In the genomic region with DNA sequence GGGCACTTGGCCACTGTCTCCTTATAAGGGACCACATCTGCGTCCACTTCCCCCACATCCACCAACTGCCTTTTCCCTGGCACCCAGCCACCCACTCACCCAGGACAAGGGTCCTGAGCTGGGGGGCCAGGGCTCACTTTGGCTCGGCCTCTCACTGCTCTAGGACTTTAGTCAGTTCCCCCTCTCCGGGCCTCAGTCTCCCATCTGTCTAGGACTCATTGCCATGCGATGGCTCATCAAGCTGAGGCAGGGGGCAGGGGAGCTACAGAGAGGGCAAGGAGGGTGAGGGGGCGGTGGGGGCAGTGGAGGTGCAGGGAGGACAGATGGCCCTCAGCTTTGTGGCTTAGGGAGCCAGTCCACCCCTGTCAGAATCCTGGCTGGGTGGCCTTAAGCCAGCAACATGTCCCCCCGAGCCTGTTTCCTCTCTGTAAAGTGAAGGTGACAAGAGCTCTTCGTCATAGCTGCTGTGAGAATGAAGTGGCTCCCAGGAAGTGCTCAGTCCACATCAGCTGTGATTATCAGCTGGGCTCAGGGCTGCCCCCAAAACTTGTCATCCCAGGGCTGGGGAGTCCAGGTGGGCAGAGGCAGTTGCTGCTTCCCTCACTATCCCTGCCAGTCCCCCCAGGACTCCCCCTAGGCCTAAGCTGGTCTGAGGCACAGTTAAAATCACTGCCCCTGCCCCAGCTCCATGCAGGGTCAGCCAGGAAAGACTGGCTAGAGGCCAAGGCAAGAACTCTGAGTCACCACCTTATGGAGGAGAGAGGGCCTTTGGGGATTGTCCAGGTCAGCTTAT, we compare ENCODE assay signal across 9 cellular contexts. TPM values are rescaled to one million over a fixed set of nuclear protein-coding genes. Genes with fewer than 3 reads are reported as not detected.
A peak's percentile ranks its signal among the peaks of the same experiment; 100 is the strongest.
DNase-seq lines count a peak whose midpoint lies in the region; ATAC-seq and TF ChIP-seq lines count a peak whose summit lies in the region.
"Had no signal": no experiment of that assay in that cellular context is flagged by ENCODE, and none has a peak within 500 bp of the region (broad histone marks: within the 10 kb centered on the region; RNA-seq: fewer than 3 reads in every experiment).

No MANE protein-coding gene starts in this region.

- H3K27me3 ChIP-seq in mammary epithelial cell (ENCODE audit: insufficient read depth, low read length): no peaks in the 10 kb centered on the region

- peaks cover 12% of the 10 kb centered on the region for H3K79me2 ChIP-seq in mammary epithelial cell (ENCODE audit: insufficient read depth, low read length)

- H3K36me3 ChIP-seq in mammary epithelial cell (ENCODE audit: insufficient read depth, low read length): peaks cover 9% of the 10 kb centered on the region
- H3K36me3 ChIP-seq: gastroesophageal sphincter had no signal

- no peak overlapping the region for H3K27ac Mint-ChIP-seq in nephron progenitor cell

- DNase-seq in EH (ENCODE audit: low read depth) (peak; percentile 89), NCI-H460 (ENCODE audit: extremely low read depth, low read depth) (peak; percentile 14), mammary epithelial cell (peak; percentile 67), non-pigmented ciliary epithelial cell (ENCODE audit: low read depth) (peak; percentile 24), nephron progenitor cell (no peak), GDM1 (lab: John Stamatoyannopoulos, UW) (no peak)

- no peaks in the 10 kb centered on the region for H3K9me3 ChIP-seq in mammary epithelial cell (replicated peaks; ENCODE audit: insufficient read depth, low read length)
- H3K9me3 ChIP-seq: gastroesophageal sphincter had no signal

- 57% methylated on average over 5 of the region's 7 CpGs for WGBS in mammary epithelial cell (ENCODE audit: low coverage, missing lambda C conversion rate)

- peaks cover 36% of the 10 kb centered on the region for H3K4me1 ChIP-seq in mammary epithelial cell (ENCODE audit: insufficient read depth, low read length)

- no TSS peak for BruUV-seq in mammary epithelial cell (replicated peaks; lab: Mats Ljungman, UMichigan)

- no peak for TF ChIP-seq CTCF in mammary epithelial cell (conservative IDR thresholded peaks at IDR 0.05 in 1 of 2, IDR thresholded peaks at IDR 0.05 in 1 of 2; ENCODE audit: extremely low read depth in 1 of 2, insufficient read depth in 1 of 2, low read depth in 1 of 2, low read length in 2 of 2)
- TF ChIP-seq CTCF in nephron progenitor cell (IDR thresholded peaks at IDR 0.05): no peak

- no peak overlapping the region for H3K4me3 ChIP-seq in mammary epithelial cell (replicated peaks in 1 of 3; ENCODE audit: insufficient read depth in 1 of 3, low read depth in 2 of 3, low read length in 3 of 3)
- H3K4me3 ChIP-seq: gastroesophageal sphincter had no signal

- dilution Hi-C loops in mammary epithelial cell (cut with HindIII; ENCODE audit: low sequenced_read_pairs): no loop called here

- no peak overlapping the region for H3K4me3 Mint-ChIP-seq in nephron progenitor cell

- in situ Hi-C loops in mammary epithelial cell (cut with MboI; ENCODE audit: low sequenced_read_pairs in 2 of 2): no loop called here

- peak overlapping the region; percentile 3 for H3K9ac ChIP-seq in mammary epithelial cell (ENCODE audit: insufficient read depth, low read length)

- ATAC-seq in GM18909 (IDR thresholded peaks at IDR 0.05; ENCODE audit: poor library complexity, unreplicated experiment) (no peak), HG03469 (IDR thresholded peaks at IDR 0.05; ENCODE audit: unreplicated experiment) (no peak)
- ATAC-seq: gastroesophageal sphincter had no signal

- H3K9me3 Mint-ChIP-seq in nephron progenitor cell: peaks cover 3% of the 10 kb centered on the region

- peaks cover 23% of the 10 kb centered on the region for H3K4me1 Mint-ChIP-seq in nephron progenitor cell

- H4K20me1 ChIP-seq in mammary epithelial cell (ENCODE audit: insufficient read depth, low read length): no peaks in the 10 kb centered on the region

- CTCF ChIA-PET in mammary epithelial cell (lab: Charles Lee; ENCODE audit: low non-redundant PET): interaction anchor here (1.2 kb wide), 1 partner anchor 30 kb away, joined by 10 read pairs; no protein-coding TSS in a partner anchor

- H3K4me2 ChIP-seq in mammary epithelial cell (ENCODE audit: insufficient read depth, low read depth, low read length): peak overlapping the region; percentile 47

- peaks cover 20% of the 10 kb centered on the region for H3K27me3 Mint-ChIP-seq in nephron progenitor cell (ENCODE audit: low read depth, poor library complexity)

- peak overlapping the region; percentile 53 for H3K27ac ChIP-seq in mammary epithelial cell (ENCODE audit: insufficient read depth, low read depth, low read length)

- no peak overlapping the region for H2AFZ ChIP-seq in mammary epithelial cell (ENCODE audit: low read depth, low read length)

- no peaks in the 10 kb centered on the region for H3K36me3 Mint-ChIP-seq in nephron progenitor cell (ENCODE audit: low read depth)

- intact Hi-C loops in mammary epithelial cell (cut with micrococcal nuclease): loop anchor here (1.0 kb wide), 1 partner anchor 14 kb away; no protein-coding TSS in a partner anchor

RNA-seq across cellular contexts. Expression of gene RAC2, which starts 14.9 kb away (rescaled TPM):
- 0.98 and 1.3 TPM in 2 replicates for total RNA-seq in NCI-H460 (2014; rRNA removed; shearing (Covaris generic))
- 0.31 TPM in 1 of 2 replicates, not detected in the other for polyA plus RNA-seq in NCI-H460 (2014; cell fraction: nucleus; rRNA removed)
- 100 to 1,000 TPM in 1 of 2 donors, 10 to 100 TPM in 1; 13.2 to 119 TPM for total RNA-seq in mammary epithelial cell
- 211 TPM for polyA plus RNA-seq in mammary epithelial cell
- polyA minus RNA-seq in mammary epithelial cell: 272 TPM

RNA-seq across cellular contexts. Expression of gene SSTR3, which starts 16.9 kb away (rescaled TPM):
- total RNA-seq in NCI-H460 (2014; rRNA removed; shearing (Covaris generic)): not detected in 2 replicates
- polyA plus RNA-seq in NCI-H460 (2014; cell fraction: nucleus; rRNA removed): not detected in 2 replicates
- total RNA-seq in mammary epithelial cell: not detected
- polyA plus RNA-seq in mammary epithelial cell: not detected
- not detected for polyA minus RNA-seq in mammary epithelial cell
- total RNA-seq: gastroesophageal sphincter had no signal

RNA-seq across cellular contexts. Expression of gene C1QTNF6, which starts 41.2 kb away (rescaled TPM):
- 2.7 and 2.9 TPM in 2 replicates for total RNA-seq in NCI-H460 (2014; rRNA removed; shearing (Covaris generic))
- 6.4 and 7.6 TPM in 2 replicates for polyA plus RNA-seq in NCI-H460 (2014; cell fraction: nucleus; rRNA removed)
- 1 to 10 TPM; 3.3 to 3.7 TPM for total RNA-seq in mammary epithelial cell
- polyA plus RNA-seq in mammary epithelial cell: 3.1 TPM
- 4.7 TPM for polyA minus RNA-seq in mammary epithelial cell

RNA-seq across cellular contexts. Expression of gene CYTH4, which starts 53.1 kb away (rescaled TPM):
- total RNA-seq in NCI-H460 (2014; rRNA removed; shearing (Covaris generic)): not detected in 2 replicates
- not detected in 2 replicates for polyA plus RNA-seq in NCI-H460 (2014; cell fraction: nucleus; rRNA removed)
- total RNA-seq in mammary epithelial cell: 1 to 10 TPM in 1 of 2 donors, under 1 TPM in 1; under 0.01 to 1.1 TPM
- polyA plus RNA-seq in mammary epithelial cell: 0.48 TPM
- polyA minus RNA-seq in mammary epithelial cell: 4.4 TPM

Comparison
In these comparisons a context has a peak if more than half of its experiments do, and no peak if none do; other contexts are left out.
1. DNase-seq: peak in EH (single experiment), NCI-H460 (single experiment), mammary epithelial cell (single experiment) and non-pigmented ciliary epithelial cell (single experiment); none in nephron progenitor cell (single experiment) and GDM1 (single experiment).